Comparison of ENCODE assay signal across 20 cellular contexts in the genomic region with DNA sequence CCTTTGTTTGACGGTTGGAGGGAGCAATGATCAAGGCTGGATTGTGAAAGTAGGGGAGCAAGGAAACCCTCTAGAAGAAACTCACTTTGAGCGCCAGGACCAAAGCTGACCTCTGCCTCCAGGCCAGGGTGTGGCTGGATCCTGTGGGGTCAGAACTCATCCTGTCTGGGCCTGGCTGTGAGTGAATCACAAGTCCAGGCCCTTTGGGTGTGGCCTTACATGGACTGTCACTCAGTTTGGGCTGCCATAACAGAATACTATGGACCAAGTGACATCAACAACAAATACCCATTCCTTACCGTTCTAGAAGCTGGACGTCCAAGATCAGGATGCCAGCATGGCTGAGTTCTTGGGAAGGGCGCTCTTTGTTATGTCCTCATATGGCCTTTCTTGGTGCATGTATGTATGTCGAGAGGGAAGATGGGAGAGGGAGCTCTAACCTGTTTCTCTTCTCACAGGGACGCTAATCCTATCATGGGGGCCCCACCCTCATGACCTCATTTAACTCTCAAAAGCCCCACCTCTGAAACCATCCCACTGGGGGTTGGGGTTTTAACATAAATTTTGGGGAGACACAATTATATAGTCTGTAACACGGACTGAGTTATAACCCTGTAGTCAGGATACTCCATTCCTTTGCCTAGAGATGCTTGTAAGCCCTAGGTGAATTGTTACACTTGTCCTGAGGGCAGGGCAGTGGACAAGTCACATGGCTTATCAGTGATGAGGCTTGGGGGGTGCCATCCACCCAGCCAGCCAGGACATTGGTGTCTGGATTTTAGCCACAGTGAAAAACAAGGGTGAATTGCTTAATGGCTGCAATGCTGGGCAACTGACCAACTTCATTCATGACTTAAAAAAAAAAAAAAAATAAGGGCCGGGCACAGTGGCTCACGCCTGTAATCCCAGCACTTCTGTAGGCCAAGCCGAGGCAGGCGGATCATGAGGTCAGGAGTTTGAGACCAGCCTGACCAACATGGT.
DNase-seq lines count a peak whose midpoint lies in the region; ATAC-seq and TF ChIP-seq lines count a peak whose summit lies in the region.
"Had no signal": no experiment of that assay in that cellular context is flagged by ENCODE, and none has a peak within 500 bp of the region (broad histone marks: within the 10 kb centered on the region; RNA-seq: fewer than 3 reads in every experiment).

No MANE protein-coding gene starts in this region.

- DNase-seq in M059J (ENCODE audit: low read depth) (peak; percentile 54), epithelial cell of esophagus (ENCODE audit: low read depth) (peak; percentile 9), iris pigment epithelial cell (ENCODE audit: low read depth) (peak; percentile 39), hepatic stellate cell (ENCODE audit: low spot score) (no peak), posterior vena cava (ENCODE audit: low spot score) (no peak)
- DNase-seq: COR-L47, DMS153, EL, HCEC 1CT, KG1, NCI-H1092, NCI-H146, NCI-H2081, NCI-H748 treated with DMSO at 0.1 percent for 48 hours, PC-3 had no signal

- H3K79me2 ChIP-seq in parathyroid adenoma: no peaks in the 10 kb centered on the region

- ATAC-seq in GM21619 (IDR thresholded peaks at IDR 0.05; ENCODE audit: unreplicated experiment) (no peak), GM19035 (IDR thresholded peaks at IDR 0.05; ENCODE audit: unreplicated experiment) (no peak)
- ATAC-seq: PC-3 had no signal

- no peaks in the 10 kb centered on the region for H3K9me3 ChIP-seq in parathyroid adenoma (ENCODE audit: control insufficient read depth, low read length)
- H3K9me3 ChIP-seq: SJSA1 had no signal

- H3K36me3 ChIP-seq in parathyroid adenoma (ENCODE audit: control insufficient read depth, insufficient read depth, low read length): no peaks in the 10 kb centered on the region
- H3K36me3 ChIP-seq: SJSA1 had no signal

- H3K4me3 ChIP-seq in epithelial cell of esophagus (ENCODE audit: low read length) (no peak overlapping the region), parathyroid adenoma (ENCODE audit: low read depth, low read length) (no peak overlapping the region)
- H3K4me3 ChIP-seq: SJSA1 had no signal

- H3K4me2 ChIP-seq in parathyroid adenoma (ENCODE audit: low read length): no peak overlapping the region

- TF ChIP-seq CTCF in epithelial cell of esophagus (IDR thresholded peaks at IDR 0.05; ENCODE audit: insufficient read depth, low read depth, low read length, missing control alignments): no peak
- no peak for TF ChIP-seq CTCF in parathyroid adenoma (IDR thresholded peaks at IDR 0.05)

- no peak overlapping the region for H2AFZ ChIP-seq in parathyroid adenoma

- peaks cover 55% of the 10 kb centered on the region for H3K4me1 ChIP-seq in parathyroid adenoma

- no peaks in the 10 kb centered on the region for H3K27me3 ChIP-seq in parathyroid adenoma (ENCODE audit: control insufficient read depth, insufficient read depth, low read length)
- H3K27me3 ChIP-seq: SJSA1 had no signal

- H3K27ac ChIP-seq in parathyroid adenoma: peak overlapping the region; percentile 43
- H3K27ac ChIP-seq: C4-2B, SJSA1 had no signal

- intact Hi-C loops in posterior vena cava (cut with DNase I): loop anchor here in 1 of 2 donors (10.0 kb wide), 1 partner anchor 48 kb away; no protein-coding TSS in a partner anchor

- H3K9ac ChIP-seq in parathyroid adenoma: no peak overlapping the region

Comparison
In these comparisons a context has a peak if more than half of its experiments do, and no peak if none do; other contexts are left out.
1. DNase-seq: peak in M059J (single experiment), epithelial cell of esophagus (single experiment) and iris pigment epithelial cell (single experiment); none in hepatic stellate cell (single experiment) and posterior vena cava (single experiment).